Comparison of ENCODE assay signal across 13 cellular contexts in the genomic region with DNA sequence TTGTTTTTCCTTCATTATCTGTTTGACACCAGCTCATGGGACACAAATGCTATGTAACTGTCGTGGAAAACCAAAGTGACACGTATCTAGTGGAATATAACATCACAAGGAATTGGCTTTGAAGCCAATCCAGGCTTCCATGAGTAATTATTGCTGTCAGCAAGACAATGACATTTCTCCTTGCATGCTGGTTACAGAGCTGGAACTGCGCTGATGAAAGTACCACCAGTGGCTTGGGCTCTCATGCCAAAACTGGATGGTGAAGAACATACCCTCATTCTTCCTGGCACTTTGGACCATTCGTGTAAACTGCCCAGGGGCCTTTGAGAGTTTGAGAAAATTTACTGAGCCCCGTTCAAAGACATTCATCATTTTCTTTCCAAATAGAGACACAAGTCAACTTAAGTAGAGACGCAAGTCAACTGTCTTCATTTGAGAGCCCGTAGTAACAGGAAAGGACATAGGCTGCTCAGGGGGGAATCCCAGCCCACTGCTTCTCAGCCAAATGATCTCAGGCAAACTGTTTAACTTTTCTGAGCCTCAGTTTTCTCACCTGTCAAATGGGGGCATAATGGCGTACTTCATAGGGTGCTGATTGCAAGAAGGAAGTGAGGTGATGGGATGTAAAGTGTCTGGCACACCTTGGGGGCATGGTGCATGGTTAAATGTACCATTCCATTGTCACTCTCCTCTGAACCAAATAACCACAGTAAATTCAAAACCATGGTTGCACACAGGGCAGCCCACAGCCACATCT.
DNase-seq lines count a peak whose midpoint lies in the region; ATAC-seq and TF ChIP-seq lines count a peak whose summit lies in the region.
"Had no signal": no experiment of that assay in that cellular context is flagged by ENCODE, and none has a peak within 500 bp of the region (broad histone marks: within the 10 kb centered on the region; RNA-seq: fewer than 3 reads in every experiment).

No MANE protein-coding gene starts in this region.

- peak overlapping the region; percentile 69 for H3K27ac Mint-ChIP-seq in T-helper 17 cell

- peak overlapping the region; percentile 91 to 93 for H3K27ac ChIP-seq in esophagus (ENCODE audit: low read depth in 2 of 2, low read length in 1 of 2)
- no peak overlapping the region for H3K27ac ChIP-seq in spleen
- H3K27ac ChIP-seq: lower lobe of right lung had no signal

- TF ChIP-seq POLR2A in spleen (IDR thresholded peaks at IDR 0.05), result no peak

- 41 to 48% methylated on average over 8 of the region's 8 CpGs for WGBS in esophagus, 2 donors
- 71 to 82% (median 76%) methylated on average over 8 of the region's 8 CpGs for WGBS in spleen, 5 donors

- H3K4me3 ChIP-seq in esophagus (ENCODE audit: low read depth in 1 of 2, low read length in 2 of 2), result peak overlapping the region in 1 of 2 donors; percentile 2
- no peak overlapping the region for H3K4me3 ChIP-seq in spleen
- H3K4me3 ChIP-seq: lower lobe of right lung had no signal

- intact Hi-C loops in spleen (cut with DNase I; ENCODE audit: low total_unique reads), result no loop called here

- H3K4me1 ChIP-seq in esophagus (ENCODE audit: control insufficient read depth in 2 of 2, insufficient read depth in 2 of 2, low read length in 1 of 2) (peaks cover 0 to 2% of the 10 kb centered on the region in 2 donors), spleen (peaks cover 0 to 10% (median 0%) of the 10 kb centered on the region in 6 donors)
- H3K4me1 ChIP-seq: lower lobe of right lung had no signal

- TF ChIP-seq CTCF in spleen (IDR thresholded peaks at IDR 0.05 in 8 of 11, conservative IDR thresholded peaks at IDR 0.05 in 3 of 11), result no peak

- no peak for ATAC-seq in T-helper 17 cell
- no peak for ATAC-seq in HG03159 (IDR thresholded peaks at IDR 0.05; ENCODE audit: unreplicated experiment)
- ATAC-seq: Right ventricle myocardium inferior had no signal

- H3K9me3 ChIP-seq in T-helper 17 cell (ENCODE audit: control insufficient read depth, low read length, poor library complexity, severe bottlenecking), result no peaks in the 10 kb centered on the region
- H3K9me3 ChIP-seq in esophagus (ENCODE audit: control insufficient read depth in 2 of 2, insufficient read depth in 1 of 2, low read depth in 1 of 2, low read length in 1 of 2), result no peaks in the 10 kb centered on the region
- H3K9me3 ChIP-seq in spleen, result no peaks in the 10 kb centered on the region
- H3K9me3 ChIP-seq: lower lobe of right lung had no signal

- DNase-seq in activated CD8-positive, alpha-beta memory T cell treated with anti-CD3 and anti-CD28 coated beads for 24 hours, result peak; percentile 17
- no peak for DNase-seq in activated CD8-positive, alpha-beta memory T cell treated with anti-CD3 and anti-CD28 coated beads, Interleukin-2, amount 50 U/mL, for 4 hours
- DNase-seq in T-helper 17 cell, result no peak
- peak; percentile 1 for DNase-seq in spleen
- DNase-seq in NCI-H2107 (lab: John Stamatoyannopoulos, UW), result no peak
- no peak for DNase-seq in NCI-H82 treated with DMSO at 0.1 percent for 48 hours (lab: John Stamatoyannopoulos, UW; ENCODE audit: unreplicated experiment)
- DNase-seq: ACHN; activated naive CD4-positive, alpha-beta T cell; lower lobe of right lung had no signal

- no peaks in the 10 kb centered on the region for H3K36me3 ChIP-seq in esophagus (ENCODE audit: control insufficient read depth in 2 of 2, insufficient read depth in 2 of 2, low read length in 1 of 2)
- no peaks in the 10 kb centered on the region for H3K36me3 ChIP-seq in spleen
- H3K36me3 ChIP-seq: lower lobe of right lung had no signal

- no peaks in the 10 kb centered on the region for H3K36me3 Mint-ChIP-seq in T-helper 17 cell (ENCODE audit: low read depth)
- H3K36me3 Mint-ChIP-seq: CD14-positive monocyte had no signal

- peaks cover 5% of the 10 kb centered on the region for H3K27me3 Mint-ChIP-seq in T-helper 17 cell

- no peaks in the 10 kb centered on the region for H3K27me3 ChIP-seq in esophagus (ENCODE audit: control insufficient read depth in 1 of 2, insufficient read depth in 2 of 2, low read length in 2 of 2)
- peaks cover 0 to 40% (median 0%) of the 10 kb centered on the region in 7 donors for H3K27me3 ChIP-seq in spleen (replicated peaks in 1 of 7)

- no peak overlapping the region for H3K4me3 Mint-ChIP-seq in T-helper 17 cell
- H3K4me3 Mint-ChIP-seq: CD14-positive monocyte had no signal

- peaks cover 20% of the 10 kb centered on the region for H3K4me1 Mint-ChIP-seq in T-helper 17 cell

Comparison
In these comparisons a context has a peak if more than half of its experiments do, and no peak if none do; other contexts are left out.
1. DNase-seq: peak in activated CD8-positive, alpha-beta memory T cell treated with anti-CD3 and anti-CD28 coated beads for 24 hours (single experiment) and spleen (single experiment); none in activated CD8-positive, alpha-beta memory T cell treated with anti-CD3 and anti-CD28 coated beads, Interleukin-2, amount 50 U/mL, for 4 hours (single experiment), T-helper 17 cell (0 of 3), NCI-H2107 (single experiment) and NCI-H82 treated with DMSO at 0.1 percent for 48 hours (single experiment).
2. H3K27ac ChIP-seq: peak in esophagus (2 of 2); none in spleen (0 of 8).